In the genomic region with DNA sequence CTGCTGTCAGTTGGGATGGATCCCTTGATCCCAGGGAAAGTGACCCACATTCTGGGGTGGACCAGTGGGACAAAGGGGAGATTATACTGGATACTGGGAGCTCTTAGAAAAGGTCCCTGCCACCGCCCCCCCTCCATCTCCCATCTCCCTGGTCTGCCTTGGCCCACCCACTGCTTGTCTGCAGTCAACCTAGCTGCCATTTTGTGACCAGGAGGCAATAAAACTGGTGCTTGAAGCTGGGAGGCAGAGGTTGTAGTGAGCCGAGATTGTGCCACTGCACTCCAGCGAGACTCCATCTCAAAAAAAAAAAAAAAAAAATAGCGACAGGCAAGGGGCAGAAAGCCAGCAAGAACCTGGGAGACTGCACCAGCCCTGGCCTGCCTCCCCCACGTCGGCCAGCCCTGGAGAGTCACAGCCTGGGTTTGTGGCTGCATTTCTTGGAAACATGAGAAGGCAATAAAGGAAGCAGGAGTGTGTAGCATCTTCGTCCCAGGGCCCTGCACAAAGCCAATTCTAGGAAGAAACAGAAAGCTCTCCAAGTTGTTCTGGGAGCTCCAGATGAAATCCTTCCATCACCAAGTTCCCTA, we compare ENCODE assay signal across 1 cellular context.
TF ChIP-seq lines count a peak whose summit lies in the region.

No MANE protein-coding gene starts in this region.

TF ChIP-seq in K562, 482 proteins besides CTCF, POLR2A, EP300 and RAD21 (continued from another document and continues in another):
- TF ChIP-seq TCF7L2 (IDR thresholded peaks at IDR 0.05; ENCODE audit: low read depth, low read length) (no peak), ZNF561 (CRISPR knock-in tag; conservative IDR thresholded peaks at IDR 0.05) (no peak), GABPB1 (CRISPR knock-in tag; IDR thresholded peaks at IDR 0.05) (no peak), NFE2L1 (tag; IDR thresholded peaks at IDR 0.05; ENCODE audit: borderline replicate concordance, low read depth) (no peak), PRPF4 (IDR thresholded peaks at IDR 0.05; ENCODE audit: insufficient read depth, low read depth, low read length, poor library complexity, severe bottlenecking) (no peak), PCBP1 (IDR thresholded peaks at IDR 0.05; ENCODE audit: low read depth, low read length, poor library complexity, severe bottlenecking) (no peak), POLR2AphosphoS5 (IDR thresholded peaks at IDR 0.05; ENCODE audit: control insufficient read depth, insufficient read depth, low read depth, low read length) (no peak), TARDBP (IDR thresholded peaks at IDR 0.05) (no peak), ETV1 (tag; conservative IDR thresholded peaks at IDR 0.05; ENCODE audit: low read depth) (0 out of 2 replicates have a peak, but pooled peaks have one; percentile 35), ZNF79 (CRISPR knock-in tag; IDR thresholded peaks at IDR 0.05; ENCODE audit: low read depth) (no peak), ZBTB8A (IDR thresholded peaks at IDR 0.05; ENCODE audit: partially characterized antibody) (no peak), ESRRA (IDR thresholded peaks at IDR 0.05; ENCODE audit: borderline replicate concordance, low read depth) (no peak), ZNF766 (CRISPR knock-in tag; conservative IDR thresholded peaks at IDR 0.05) (no peak; the same call in 1 of the 2 replicates), ETV6 (IDR thresholded peaks at IDR 0.05; ENCODE audit: borderline replicate concordance in 1 of 2, low read depth in 2 of 2, low read length in 1 of 2) (no peak), ETV6 (CRISPR knock-in tag; IDR thresholded peaks at IDR 0.05; ENCODE audit: borderline replicate concordance) (no peak), ZBED1 (IDR thresholded peaks at IDR 0.05) (no peak), SAFB2 (IDR thresholded peaks at IDR 0.05; ENCODE audit: borderline replicate concordance, low read depth, low read length, severe bottlenecking) (no peak), PHF20 (IDR thresholded peaks at IDR 0.05; ENCODE audit: partially characterized antibody) (no peak), NR2F6 (CRISPR knock-in tag; IDR thresholded peaks at IDR 0.05) (no peak), BACH1 (tag; IDR thresholded peaks at IDR 0.05) (no peak), C11orf30 (IDR thresholded peaks at IDR 0.05; ENCODE audit: low read depth) (peak; percentile 79), BRD4 (IDR thresholded peaks at IDR 0.05) (no peak), ZC3H11A (IDR thresholded peaks at IDR 0.05; ENCODE audit: low read depth, low read length) (no peak), SRF (CRISPR knock-in tag; IDR thresholded peaks at IDR 0.05) (no peak), CHCHD3 (CRISPR knock-in tag; IDR thresholded peaks at IDR 0.05) (no peak), MAZ (CRISPR knock-in tag; conservative IDR thresholded peaks at IDR 0.05 in 1 of 2, IDR thresholded peaks at IDR 0.05 in 1 of 2) (no peak)
- TF ChIP-seq, protein P1, sequence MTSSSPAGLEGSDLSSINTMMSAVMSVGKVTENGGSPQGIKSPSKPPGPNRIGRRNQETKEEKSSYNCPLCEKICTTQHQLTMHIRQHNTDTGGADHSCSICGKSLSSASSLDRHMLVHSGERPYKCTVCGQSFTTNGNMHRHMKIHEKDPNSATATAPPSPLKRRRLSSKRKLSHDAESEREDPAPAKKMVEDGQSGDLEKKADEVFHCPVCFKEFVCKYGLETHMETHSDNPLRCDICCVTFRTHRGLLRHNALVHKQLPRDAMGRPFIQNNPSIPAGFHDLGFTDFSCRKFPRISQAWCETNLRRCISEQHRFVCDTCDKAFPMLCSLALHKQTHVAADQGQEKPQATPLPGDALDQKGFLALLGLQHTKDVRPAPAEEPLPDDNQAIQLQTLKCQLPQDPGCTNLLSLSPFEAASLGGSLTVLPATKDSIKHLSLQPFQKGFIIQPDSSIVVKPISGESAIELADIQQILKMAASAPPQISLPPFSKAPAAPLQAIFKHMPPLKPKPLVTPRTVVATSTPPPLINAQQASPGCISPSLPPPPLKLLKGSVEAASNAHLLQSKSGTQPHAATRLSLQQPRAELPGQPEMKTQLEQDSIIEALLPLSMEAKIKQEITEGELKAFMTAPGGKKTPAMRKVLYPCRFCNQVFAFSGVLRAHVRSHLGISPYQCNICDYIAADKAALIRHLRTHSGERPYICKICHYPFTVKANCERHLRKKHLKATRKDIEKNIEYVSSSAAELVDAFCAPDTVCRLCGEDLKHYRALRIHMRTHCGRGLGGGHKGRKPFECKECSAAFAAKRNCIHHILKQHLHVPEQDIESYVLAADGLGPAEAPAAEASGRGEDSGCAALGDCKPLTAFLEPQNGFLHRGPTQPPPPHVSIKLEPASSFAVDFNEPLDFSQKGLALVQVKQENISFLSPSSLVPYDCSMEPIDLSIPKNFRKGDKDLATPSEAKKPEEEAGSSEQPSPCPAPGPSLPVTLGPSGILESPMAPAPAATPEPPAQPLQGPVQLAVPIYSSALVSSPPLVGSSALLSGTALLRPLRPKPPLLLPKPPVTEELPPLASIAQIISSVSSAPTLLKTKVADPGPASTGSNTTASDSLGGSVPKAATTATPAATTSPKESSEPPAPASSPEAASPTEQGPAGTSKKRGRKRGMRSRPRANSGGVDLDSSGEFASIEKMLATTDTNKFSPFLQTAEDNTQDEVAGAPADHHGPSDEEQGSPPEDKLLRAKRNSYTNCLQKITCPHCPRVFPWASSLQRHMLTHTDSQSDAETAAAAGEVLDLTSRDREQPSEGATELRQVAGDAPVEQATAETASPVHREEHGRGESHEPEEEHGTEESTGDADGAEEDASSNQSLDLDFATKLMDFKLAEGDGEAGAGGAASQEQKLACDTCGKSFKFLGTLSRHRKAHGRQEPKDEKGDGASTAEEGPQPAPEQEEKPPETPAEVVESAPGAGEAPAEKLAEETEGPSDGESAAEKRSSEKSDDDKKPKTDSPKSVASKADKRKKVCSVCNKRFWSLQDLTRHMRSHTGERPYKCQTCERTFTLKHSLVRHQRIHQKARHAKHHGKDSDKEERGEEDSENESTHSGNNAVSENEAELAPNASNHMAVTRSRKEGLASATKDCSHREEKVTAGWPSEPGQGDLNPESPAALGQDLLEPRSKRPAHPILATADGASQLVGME (CRISPR knock-in tag; IDR thresholded peaks at IDR 0.05): no peak
- TF ChIP-seq, protein P2, sequence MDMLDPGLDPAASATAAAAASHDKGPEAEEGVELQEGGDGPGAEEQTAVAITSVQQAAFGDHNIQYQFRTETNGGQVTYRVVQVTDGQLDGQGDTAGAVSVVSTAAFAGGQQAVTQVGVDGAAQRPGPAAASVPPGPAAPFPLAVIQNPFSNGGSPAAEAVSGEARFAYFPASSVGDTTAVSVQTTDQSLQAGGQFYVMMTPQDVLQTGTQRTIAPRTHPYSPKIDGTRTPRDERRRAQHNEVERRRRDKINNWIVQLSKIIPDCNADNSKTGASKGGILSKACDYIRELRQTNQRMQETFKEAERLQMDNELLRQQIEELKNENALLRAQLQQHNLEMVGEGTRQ (CRISPR knock-in tag; IDR thresholded peaks at IDR 0.05): no peak
- TF ChIP-seq, protein P3, sequence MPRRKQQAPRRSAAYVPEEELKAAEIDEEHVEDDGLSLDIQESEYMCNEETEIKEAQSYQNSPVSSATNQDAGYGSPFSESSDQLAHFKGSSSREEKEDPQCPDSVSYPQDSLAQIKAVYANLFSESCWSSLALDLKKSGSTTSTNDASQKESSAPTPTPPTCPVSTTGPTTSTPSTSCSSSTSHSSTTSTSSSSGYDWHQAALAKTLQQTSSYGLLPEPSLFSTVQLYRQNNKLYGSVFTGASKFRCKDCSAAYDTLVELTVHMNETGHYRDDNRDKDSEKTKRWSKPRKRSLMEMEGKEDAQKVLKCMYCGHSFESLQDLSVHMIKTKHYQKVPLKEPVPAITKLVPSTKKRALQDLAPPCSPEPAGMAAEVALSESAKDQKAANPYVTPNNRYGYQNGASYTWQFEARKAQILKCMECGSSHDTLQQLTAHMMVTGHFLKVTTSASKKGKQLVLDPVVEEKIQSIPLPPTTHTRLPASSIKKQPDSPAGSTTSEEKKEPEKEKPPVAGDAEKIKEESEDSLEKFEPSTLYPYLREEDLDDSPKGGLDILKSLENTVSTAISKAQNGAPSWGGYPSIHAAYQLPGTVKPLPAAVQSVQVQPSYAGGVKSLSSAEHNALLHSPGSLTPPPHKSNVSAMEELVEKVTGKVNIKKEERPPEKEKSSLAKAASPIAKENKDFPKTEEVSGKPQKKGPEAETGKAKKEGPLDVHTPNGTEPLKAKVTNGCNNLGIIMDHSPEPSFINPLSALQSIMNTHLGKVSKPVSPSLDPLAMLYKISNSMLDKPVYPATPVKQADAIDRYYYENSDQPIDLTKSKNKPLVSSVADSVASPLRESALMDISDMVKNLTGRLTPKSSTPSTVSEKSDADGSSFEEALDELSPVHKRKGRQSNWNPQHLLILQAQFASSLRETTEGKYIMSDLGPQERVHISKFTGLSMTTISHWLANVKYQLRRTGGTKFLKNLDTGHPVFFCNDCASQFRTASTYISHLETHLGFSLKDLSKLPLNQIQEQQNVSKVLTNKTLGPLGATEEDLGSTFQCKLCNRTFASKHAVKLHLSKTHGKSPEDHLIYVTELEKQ (CRISPR knock-in tag; IDR thresholded peaks at IDR 0.05): no peak
- TF ChIP-seq, protein P4, sequence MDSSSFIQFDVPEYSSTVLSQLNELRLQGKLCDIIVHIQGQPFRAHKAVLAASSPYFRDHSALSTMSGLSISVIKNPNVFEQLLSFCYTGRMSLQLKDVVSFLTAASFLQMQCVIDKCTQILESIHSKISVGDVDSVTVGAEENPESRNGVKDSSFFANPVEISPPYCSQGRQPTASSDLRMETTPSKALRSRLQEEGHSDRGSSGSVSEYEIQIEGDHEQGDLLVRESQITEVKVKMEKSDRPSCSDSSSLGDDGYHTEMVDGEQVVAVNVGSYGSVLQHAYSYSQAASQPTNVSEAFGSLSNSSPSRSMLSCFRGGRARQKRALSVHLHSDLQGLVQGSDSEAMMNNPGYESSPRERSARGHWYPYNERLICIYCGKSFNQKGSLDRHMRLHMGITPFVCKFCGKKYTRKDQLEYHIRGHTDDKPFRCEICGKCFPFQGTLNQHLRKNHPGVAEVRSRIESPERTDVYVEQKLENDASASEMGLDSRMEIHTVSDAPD (CRISPR knock-in tag; IDR thresholded peaks at IDR 0.05): no peak
- TF ChIP-seq, protein P5, sequence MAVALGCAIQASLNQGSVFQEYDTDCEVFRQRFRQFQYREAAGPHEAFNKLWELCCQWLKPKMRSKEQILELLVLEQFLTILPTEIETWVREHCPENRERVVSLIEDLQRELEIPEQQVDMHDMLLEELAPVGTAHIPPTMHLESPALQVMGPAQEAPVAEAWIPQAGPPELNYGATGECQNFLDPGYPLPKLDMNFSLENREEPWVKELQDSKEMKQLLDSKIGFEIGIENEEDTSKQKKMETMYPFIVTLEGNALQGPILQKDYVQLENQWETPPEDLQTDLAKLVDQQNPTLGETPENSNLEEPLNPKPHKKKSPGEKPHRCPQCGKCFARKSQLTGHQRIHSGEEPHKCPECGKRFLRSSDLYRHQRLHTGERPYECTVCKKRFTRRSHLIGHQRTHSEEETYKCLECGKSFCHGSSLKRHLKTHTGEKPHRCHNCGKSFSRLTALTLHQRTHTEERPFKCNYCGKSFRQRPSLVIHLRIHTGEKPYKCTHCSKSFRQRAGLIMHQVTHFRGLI (CRISPR knock-in tag; IDR thresholded peaks at IDR 0.05): no peak
- TF ChIP-seq, protein P6, sequence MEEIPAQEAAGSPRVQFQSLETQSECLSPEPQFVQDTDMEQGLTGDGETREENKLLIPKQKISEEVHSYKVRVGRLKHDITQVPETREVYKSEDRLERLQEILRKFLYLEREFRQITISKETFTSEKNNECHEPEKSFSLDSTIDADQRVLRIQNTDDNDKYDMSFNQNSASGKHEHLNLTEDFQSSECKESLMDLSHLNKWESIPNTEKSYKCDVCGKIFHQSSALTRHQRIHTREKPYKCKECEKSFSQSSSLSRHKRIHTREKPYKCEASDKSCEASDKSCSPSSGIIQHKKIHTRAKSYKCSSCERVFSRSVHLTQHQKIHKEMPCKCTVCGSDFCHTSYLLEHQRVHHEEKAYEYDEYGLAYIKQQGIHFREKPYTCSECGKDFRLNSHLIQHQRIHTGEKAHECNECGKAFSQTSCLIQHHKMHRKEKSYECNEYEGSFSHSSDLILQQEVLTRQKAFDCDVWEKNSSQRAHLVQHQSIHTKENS (CRISPR knock-in tag; IDR thresholded peaks at IDR 0.05): no peak
- TF ChIP-seq, protein P7, sequence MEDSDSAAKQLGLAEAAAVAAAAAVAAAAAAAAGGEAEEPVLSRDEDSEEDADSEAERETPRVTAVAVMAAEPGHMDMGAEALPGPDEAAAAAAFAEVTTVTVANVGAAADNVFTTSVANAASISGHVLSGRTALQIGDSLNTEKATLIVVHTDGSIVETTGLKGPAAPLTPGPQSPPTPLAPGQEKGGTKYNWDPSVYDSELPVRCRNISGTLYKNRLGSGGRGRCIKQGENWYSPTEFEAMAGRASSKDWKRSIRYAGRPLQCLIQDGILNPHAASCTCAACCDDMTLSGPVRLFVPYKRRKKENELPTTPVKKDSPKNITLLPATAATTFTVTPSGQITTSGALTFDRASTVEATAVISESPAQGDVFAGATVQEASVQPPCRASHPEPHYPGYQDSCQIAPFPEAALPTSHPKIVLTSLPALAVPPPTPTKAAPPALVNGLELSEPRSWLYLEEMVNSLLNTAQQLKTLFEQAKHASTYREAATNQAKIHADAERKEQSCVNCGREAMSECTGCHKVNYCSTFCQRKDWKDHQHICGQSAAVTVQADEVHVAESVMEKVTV (CRISPR knock-in tag; IDR thresholded peaks at IDR 0.05): no peak
- TF ChIP-seq, protein P8, sequence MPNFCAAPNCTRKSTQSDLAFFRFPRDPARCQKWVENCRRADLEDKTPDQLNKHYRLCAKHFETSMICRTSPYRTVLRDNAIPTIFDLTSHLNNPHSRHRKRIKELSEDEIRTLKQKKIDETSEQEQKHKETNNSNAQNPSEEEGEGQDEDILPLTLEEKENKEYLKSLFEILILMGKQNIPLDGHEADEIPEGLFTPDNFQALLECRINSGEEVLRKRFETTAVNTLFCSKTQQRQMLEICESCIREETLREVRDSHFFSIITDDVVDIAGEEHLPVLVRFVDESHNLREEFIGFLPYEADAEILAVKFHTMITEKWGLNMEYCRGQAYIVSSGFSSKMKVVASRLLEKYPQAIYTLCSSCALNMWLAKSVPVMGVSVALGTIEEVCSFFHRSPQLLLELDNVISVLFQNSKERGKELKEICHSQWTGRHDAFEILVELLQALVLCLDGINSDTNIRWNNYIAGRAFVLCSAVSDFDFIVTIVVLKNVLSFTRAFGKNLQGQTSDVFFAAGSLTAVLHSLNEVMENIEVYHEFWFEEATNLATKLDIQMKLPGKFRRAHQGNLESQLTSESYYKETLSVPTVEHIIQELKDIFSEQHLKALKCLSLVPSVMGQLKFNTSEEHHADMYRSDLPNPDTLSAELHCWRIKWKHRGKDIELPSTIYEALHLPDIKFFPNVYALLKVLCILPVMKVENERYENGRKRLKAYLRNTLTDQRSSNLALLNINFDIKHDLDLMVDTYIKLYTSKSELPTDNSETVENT (CRISPR knock-in tag; IDR thresholded peaks at IDR 0.05): no peak
- TF ChIP-seq, protein P9, sequence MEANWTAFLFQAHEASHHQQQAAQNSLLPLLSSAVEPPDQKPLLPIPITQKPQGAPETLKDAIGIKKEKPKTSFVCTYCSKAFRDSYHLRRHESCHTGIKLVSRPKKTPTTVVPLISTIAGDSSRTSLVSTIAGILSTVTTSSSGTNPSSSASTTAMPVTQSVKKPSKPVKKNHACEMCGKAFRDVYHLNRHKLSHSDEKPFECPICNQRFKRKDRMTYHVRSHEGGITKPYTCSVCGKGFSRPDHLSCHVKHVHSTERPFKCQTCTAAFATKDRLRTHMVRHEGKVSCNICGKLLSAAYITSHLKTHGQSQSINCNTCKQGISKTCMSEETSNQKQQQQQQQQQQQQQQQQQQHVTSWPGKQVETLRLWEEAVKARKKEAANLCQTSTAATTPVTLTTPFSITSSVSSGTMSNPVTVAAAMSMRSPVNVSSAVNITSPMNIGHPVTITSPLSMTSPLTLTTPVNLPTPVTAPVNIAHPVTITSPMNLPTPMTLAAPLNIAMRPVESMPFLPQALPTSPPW (CRISPR knock-in tag; IDR thresholded peaks at IDR 0.05): peak; percentile 53; the same call in 1 of the 2 replicates
- TF ChIP-seq, protein P10, sequence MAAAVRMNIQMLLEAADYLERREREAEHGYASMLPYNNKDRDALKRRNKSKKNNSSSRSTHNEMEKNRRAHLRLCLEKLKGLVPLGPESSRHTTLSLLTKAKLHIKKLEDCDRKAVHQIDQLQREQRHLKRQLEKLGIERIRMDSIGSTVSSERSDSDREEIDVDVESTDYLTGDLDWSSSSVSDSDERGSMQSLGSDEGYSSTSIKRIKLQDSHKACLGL (CRISPR knock-in tag; IDR thresholded peaks at IDR 0.05; ENCODE audit: borderline replicate concordance, poor library complexity, severe bottlenecking): no peak
